In genomic region chr6:136491251-136491650, GRCh38 we compare ENCODE assay signal across 22 cellular contexts. TPM values are rescaled to one million over a fixed set of nuclear protein-coding genes. Genes with fewer than 3 reads are reported as not detected.
DNase-seq lines count a peak whose midpoint lies in the region; ATAC-seq and TF ChIP-seq lines count a peak whose summit lies in the region.
"Had no signal": no experiment of that assay in that cellular context is flagged by ENCODE, and none has a peak within 500 bp of the region (broad histone marks: within the 10 kb centered on the region; RNA-seq: fewer than 3 reads in every experiment).

No MANE protein-coding gene starts in this region.

- H2AK5ac ChIP-seq in IMR-90 (ENCODE audit: low read depth, low read length): no peak overlapping the region

- no peak overlapping the region for H3K9ac ChIP-seq in IMR-90 (ENCODE audit: low read depth, low read length)
- H3K9ac ChIP-seq: BLaER1 treated with 17β-estradiol and CSF1 and Interleukin-3, amounts not matched to agents 10 nM and 100 nM; GM23248 had no signal

- dilution Hi-C loops in IMR-90 (cut with HindIII; ENCODE audit: low sequenced_read_pairs, unreplicated experiment): no loop called here

- intact Hi-C loops in IMR-90 (cut with micrococcal nuclease) (no loop called here), stomach (cut with DNase I; ENCODE audit: low total_unique reads) (no loop called here)

- H3K27ac ChIP-seq in IMR-90 (ENCODE audit: insufficient read depth, low read length) (no peak overlapping the region), caudate nucleus (ENCODE audit: low read depth, low read length) (peak overlapping the region; percentile 24), substantia nigra (ENCODE audit: low read depth, low read length, poor library complexity, severe bottlenecking) (peak overlapping the region; percentile 39), stomach (no peak overlapping the region)
- H3K27ac ChIP-seq: BLaER1 treated with 17β-estradiol and CSF1 and Interleukin-3, amounts not matched to agents 10 nM and 100 nM; GM23248 had no signal

- no peak overlapping the region for H4K8ac ChIP-seq in IMR-90 (ENCODE audit: low read depth in 2 of 2, low read length in 2 of 2)

- CTCF ChIA-PET in IMR-90 (lab: Yijun Ruan, JAX): no interaction called here

- H3K56ac ChIP-seq in IMR-90 (ENCODE audit: extremely low read depth, insufficient read depth, low read length): no peak overlapping the region

- H3K4me3 ChIP-seq in IMR-90 (ENCODE audit: insufficient read depth, low read depth, low read length) (no peak overlapping the region), stomach (no peak overlapping the region)
- H3K4me3 ChIP-seq: A549; BLaER1 treated with 17β-estradiol and CSF1 and Interleukin-3, amounts not matched to agents 10 nM and 100 nM; GM23248 had no signal

- H2BK15ac ChIP-seq in IMR-90 (ENCODE audit: low read depth, low read length): no peak overlapping the region

- H3K79me1 ChIP-seq in IMR-90 (ENCODE audit: low read depth in 1 of 2, low read length in 2 of 2): no peaks in the 10 kb centered on the region

- no peak overlapping the region for H4K5ac ChIP-seq in IMR-90 (ENCODE audit: low read depth, low read length)

- H3K14ac ChIP-seq in IMR-90 (replicated peaks; ENCODE audit: low read depth, low read length): no peak overlapping the region

- in situ Hi-C loops in IMR-90 (cut with MboI; ENCODE audit: low sequenced_read_pairs): no loop called here

- no peaks in the 10 kb centered on the region for H3K36me3 Mint-ChIP-seq in stimulated activated naive B cell treated with anti-CD40 and anti-IgM and Interleukin-4, amounts not matched to agents 10 μg/mL and 1 μg/mL and 100 μg/mL, for 72 hours
- H3K36me3 Mint-ChIP-seq: CD14-positive monocyte; CD8-positive, alpha-beta memory T cell had no signal

- TF ChIP-seq CTCF in IMR-90 (conservative IDR thresholded peaks at IDR 0.05; ENCODE audit: low read depth, low read length) (no peak), stomach (IDR thresholded peaks at IDR 0.05) (no peak)

- H3K4me1 ChIP-seq in IMR-90 (ENCODE audit: control insufficient read depth, insufficient read depth, low read length) (no peaks in the 10 kb centered on the region), stomach (no peaks in the 10 kb centered on the region)
- H3K4me1 ChIP-seq: BLaER1 treated with 17β-estradiol and CSF1 and Interleukin-3, amounts not matched to agents 10 nM and 100 nM had no signal

- POLR2A ChIA-PET in IMR-90 (lab: Charles Lee; ENCODE audit: unreplicated experiment): no interaction called here

- H2AFZ ChIP-seq in IMR-90 (replicated peaks; ENCODE audit: low read length, poor library complexity): no peak overlapping the region
- H2AFZ ChIP-seq: GM23248 had no signal

- no CpG with 5 or more reads among the region's 2 CpGs for WGBS in IMR-90 (ENCODE audit: extremely low coverage in 2 of 2, insufficient read length in 1 of 2), 2 experiments
- 71 to 89% (median 85%) methylated on average over 2 of the region's 2 CpGs for WGBS in stomach, 5 donors

- H4K91ac ChIP-seq in IMR-90 (ENCODE audit: insufficient read depth, low read depth, low read length): no peak overlapping the region

- H3K27me3 ChIP-seq in IMR-90 (ENCODE audit: control insufficient read depth, insufficient read depth, low read length) (peaks cover 7% of the 10 kb centered on the region), stomach (no peaks in the 10 kb centered on the region)
- H3K27me3 ChIP-seq: BE2C; BLaER1 treated with 17β-estradiol and CSF1 and Interleukin-3, amounts not matched to agents 10 nM and 100 nM had no signal

- H3K4ac ChIP-seq in IMR-90 (ENCODE audit: low read depth, low read length): no peak overlapping the region

- no peak overlapping the region for H2BK20ac ChIP-seq in IMR-90 (ENCODE audit: low read depth, low read length)

- no peak overlapping the region for H3K4me3 Mint-ChIP-seq in stimulated activated naive B cell treated with anti-CD40 and anti-IgM and Interleukin-4, amounts not matched to agents 10 μg/mL and 1 μg/mL and 100 μg/mL, for 72 hours
- H3K4me3 Mint-ChIP-seq: CD14-positive monocyte; CD4-positive, alpha-beta T cell; CD8-positive, alpha-beta memory T cell; H9 had no signal

- no peaks in the 10 kb centered on the region for H3K4me1 Mint-ChIP-seq in stimulated activated naive B cell treated with anti-CD40 and anti-IgM and Interleukin-4, amounts not matched to agents 10 μg/mL and 1 μg/mL and 100 μg/mL, for 72 hours
- H3K4me1 Mint-ChIP-seq: CD14-positive monocyte; CD8-positive, alpha-beta memory T cell had no signal

- H3K36me3 ChIP-seq in IMR-90 (ENCODE audit: control insufficient read depth, insufficient read depth, low read length): no peaks in the 10 kb centered on the region
- no peaks in the 10 kb centered on the region for H3K36me3 ChIP-seq in stomach
- H3K36me3 ChIP-seq: BE2C; BLaER1 treated with 17β-estradiol and CSF1 and Interleukin-3, amounts not matched to agents 10 nM and 100 nM had no signal

- H3K27ac Mint-ChIP-seq in stimulated activated naive B cell treated with anti-CD40 and anti-IgM and Interleukin-4, amounts not matched to agents 10 μg/mL and 1 μg/mL and 100 μg/mL, for 72 hours: no peak overlapping the region
- H3K27ac Mint-ChIP-seq: CD14-positive monocyte; CD4-positive, alpha-beta T cell; CD8-positive, alpha-beta memory T cell had no signal

- H2BK120ac ChIP-seq in IMR-90 (ENCODE audit: low read depth, low read length): no peak overlapping the region

- H3K9me3 Mint-ChIP-seq in stimulated activated naive B cell treated with anti-CD40 and anti-IgM and Interleukin-4, amounts not matched to agents 10 μg/mL and 1 μg/mL and 100 μg/mL, for 72 hours: no peaks in the 10 kb centered on the region
- H3K9me3 Mint-ChIP-seq: CD14-positive monocyte; CD4-positive, alpha-beta T cell; CD8-positive, alpha-beta memory T cell; H9 had no signal

- no peak overlapping the region for H3K23ac ChIP-seq in IMR-90 (ENCODE audit: low read depth, low read length)

- peaks cover 0 to 6% of the 10 kb centered on the region in 2 donors for H3K27me3 Mint-ChIP-seq in stimulated activated naive B cell treated with anti-CD40 and anti-IgM and Interleukin-4, amounts not matched to agents 10 μg/mL and 1 μg/mL and 100 μg/mL, for 72 hours
- H3K27me3 Mint-ChIP-seq: CD4-positive, alpha-beta T cell had no signal

- H3K9me3 ChIP-seq in IMR-90 (ENCODE audit: control insufficient read depth, insufficient read depth, low read length) (no peaks in the 10 kb centered on the region), stomach (no peaks in the 10 kb centered on the region)
- H3K9me3 ChIP-seq: A549; BE2C; BLaER1 treated with 17β-estradiol and CSF1 and Interleukin-3, amounts not matched to agents 10 nM and 100 nM had no signal

- no peak for DNase-seq in IMR-90
- DNase-seq in caudate nucleus (lab: John Stamatoyannopoulos, UW): peak in 1 of 61 donors; percentile 94
- peak; percentile 86 for DNase-seq in cerebellum (ENCODE audit: low spot score)
- DNase-seq in substantia nigra (lab: John Stamatoyannopoulos, UW): peak in 2 of 49 donors; percentile 45 to 64
- DNase-seq in stomach: no peak
- DNase-seq in stimulated activated naive B cell treated with anti-CD40 and anti-IgM and Interleukin-4, amounts not matched to agents 10 μg/mL and 1 μg/mL and 100 μg/mL, for 72 hours: no peak
- DNase-seq: 8988T; ACHN; AML-193; CD4-positive, alpha-beta T cell; CD8-positive, alpha-beta memory T cell; DMS 273 treated with DMSO at 0.1 percent for 48 hours; DMS53; DMS79 treated with DMSO at 0.1 percent for 48 hours; GM23248; H9 had no signal

- peak overlapping the region; percentile 48 for H2AK9ac ChIP-seq in IMR-90 (replicated peaks; ENCODE audit: low read depth, low read length, poor library complexity)

- TF ChIP-seq POLR2A in IMR-90 (IDR thresholded peaks at IDR 0.05; ENCODE audit: low read depth, low read length) (no peak), stomach (IDR thresholded peaks at IDR 0.05) (no peak), GM18505 (IDR thresholded peaks at IDR 0.05; ENCODE audit: borderline replicate concordance, extremely low read depth, insufficient read depth, insufficient read length) (no peak)

- TF ChIP-seq RAD21 in IMR-90 (IDR thresholded peaks at IDR 0.05; ENCODE audit: low read length): no peak

- TF ChIP-seq EP300 in stomach (IDR thresholded peaks at IDR 0.05): no peak

- no peaks in the 10 kb centered on the region for H3K9me1 ChIP-seq in IMR-90 (ENCODE audit: insufficient read depth, low read length)

- no peak overlapping the region for H2BK5ac ChIP-seq in IMR-90 (ENCODE audit: low read depth, low read length, poor library complexity, severe bottlenecking)

- H3K18ac ChIP-seq in IMR-90 (ENCODE audit: low read depth, low read length): no peak overlapping the region

- no peak overlapping the region for H3K4me2 ChIP-seq in IMR-90 (ENCODE audit: low read depth, low read length)
- H3K4me2 ChIP-seq: BLaER1 treated with 17β-estradiol and CSF1 and Interleukin-3, amounts not matched to agents 10 nM and 100 nM had no signal

- no TSS peak for BruUV-seq in IMR-90 (replicated peaks; lab: Mats Ljungman, UMichigan)

- ATAC-seq in IMR-90 (ENCODE audit: low read depth): no peak
- no peak for ATAC-seq in stimulated activated naive B cell treated with anti-CD40 and anti-IgM and Interleukin-4, amounts not matched to agents 10 μg/mL and 1 μg/mL and 100 μg/mL, for 72 hours (replicated peaks)
- no peak for ATAC-seq in GM18505 (IDR thresholded peaks at IDR 0.05; ENCODE audit: unreplicated experiment)
- ATAC-seq: HCT116 had no signal

- no peaks in the 10 kb centered on the region for H4K20me1 ChIP-seq in IMR-90 (ENCODE audit: insufficient read depth, low read length)
- H4K20me1 ChIP-seq: BLaER1 treated with 17β-estradiol and CSF1 and Interleukin-3, amounts not matched to agents 10 nM and 100 nM had no signal

TF ChIP-seq in IMR-90, 13 proteins besides CTCF, POLR2A, EP300 and RAD21 (continues in another document):
- TF ChIP-seq BHLHE40 (IDR thresholded peaks at IDR 0.05; ENCODE audit: low read depth, low read length) (no peak), RFX5 (IDR thresholded peaks at IDR 0.05; ENCODE audit: low read depth, low read length) (no peak), MAZ (IDR thresholded peaks at IDR 0.05; ENCODE audit: borderline replicate concordance, low read depth, low read length) (no peak), RCOR1 (IDR thresholded peaks at IDR 0.05; ENCODE audit: insufficient replicate concordance, low read length) (no peak), FOS (IDR thresholded peaks at IDR 0.05; ENCODE audit: low read depth, low read length) (no peak), MXI1 (IDR thresholded peaks at IDR 0.05; ENCODE audit: borderline replicate concordance, low read depth, low read length) (no peak), SMC3 (IDR thresholded peaks at IDR 0.05; ENCODE audit: low read depth, low read length) (no peak), CHD1 (IDR thresholded peaks at IDR 0.05; ENCODE audit: low read depth, low read length) (no peak), CEBPB (IDR thresholded peaks at IDR 0.05; ENCODE audit: low read depth, low read length) (no peak), NFE2L2 (IDR thresholded peaks at IDR 0.05; ENCODE audit: low read depth, low read length) (no peak)

RNA-seq across cellular contexts. Expression of gene MAP7, which starts 59.0 kb away (rescaled TPM):
- total RNA-seq in IMR-90 (2012; rRNA removed): 0.28 and 0.36 TPM in 2 replicates
- 0.19 TPM in 2 replicates for polyA plus RNA-seq in IMR-90 (2012; rRNA removed)
- polyA plus RNA-seq in IMR-90 (2012; cell fraction: cytosol; rRNA removed): 0.18 and 0.22 TPM in 2 replicates
- 0.24 and 0.40 TPM in 2 replicates for polyA plus RNA-seq in IMR-90 (2012; cell fraction: nucleus; rRNA removed; ENCODE audit: low replicate concordance)
- 7.9 TPM for total RNA-seq in cerebellum
- 10 to 100 TPM in 3 of 5 donors, 1 to 10 TPM in 2; 2.3 to 28.3 (median 14.5) TPM for total RNA-seq in stomach
- 10 to 100 TPM in 1 of 3 donors, 1 to 10 TPM in 2; 7.6 to 11.6 (median 7.8) TPM for polyA plus RNA-seq in stomach

Comparison
In these comparisons a context has a peak if more than half of its experiments do, and no peak if none do; other contexts are left out.
1. H3K27ac ChIP-seq: peak in caudate nucleus (single experiment) and substantia nigra (single experiment); none in IMR-90 (single experiment) and stomach (0 of 5).